In genomic region chr1:201718346-201719202, GRCh38 we compare ENCODE assay signal across 8 cellular contexts.
DNase-seq lines count a peak whose midpoint lies in the region; ATAC-seq and TF ChIP-seq lines count a peak whose summit lies in the region.

No MANE protein-coding gene starts in this region.

- H3K36me3 ChIP-seq in fibroblast of lung (ENCODE audit: control insufficient read depth, insufficient read depth, low read length): peaks cover 23% of the 10 kb centered on the region

- no peak for TF ChIP-seq CTCF in fibroblast of lung (conservative IDR thresholded peaks at IDR 0.05 in 1 of 2, IDR thresholded peaks at IDR 0.05 in 1 of 2; ENCODE audit: low read depth in 1 of 2, low read length in 2 of 2)

- no peak overlapping the region for H3K4me2 ChIP-seq in fibroblast of lung (ENCODE audit: extremely low read depth, insufficient read depth, low read length)

- peak overlapping the region; percentile 66 for H3K27ac ChIP-seq in fibroblast of lung (ENCODE audit: insufficient read depth, low read length)

- DNase-seq in AG08396 (ENCODE audit: low spot score) (peak; percentile 55), NCI-H226 (peak; percentile 14), fibroblast of lung (ENCODE audit: low read depth in 2 of 2) (no peak), putamen (ENCODE audit: low spot score) (peak; percentile 78), cerebellum (ENCODE audit: low spot score) (no peak), activated T-cell treated with anti-CD3 and anti-CD28 coated beads for 4 hours (no peak)
- no peak for DNase-seq in stimulated activated naive CD4-positive, alpha-beta T cell (lab: John Stamatoyannopoulos, UW)

- peaks cover 80% of the 10 kb centered on the region for H3K79me2 ChIP-seq in fibroblast of lung (ENCODE audit: control insufficient read depth, insufficient read depth, low read length)

- no peak overlapping the region for H2AFZ ChIP-seq in fibroblast of lung (ENCODE audit: low read length)

- H4K20me1 ChIP-seq in fibroblast of lung (ENCODE audit: control insufficient read depth, extremely low read depth, insufficient read depth, low read length): no peaks in the 10 kb centered on the region

- no peak for ATAC-seq in HG03108 (IDR thresholded peaks at IDR 0.05; ENCODE audit: unreplicated experiment)

- no peak overlapping the region for H3K4me3 ChIP-seq in fibroblast of lung (replicated peaks in 1 of 4; ENCODE audit: control extremely low read depth in 1 of 4, insufficient read depth in 1 of 4, low read depth in 3 of 4, low read length in 4 of 4)

- no peaks in the 10 kb centered on the region for H3K27me3 ChIP-seq in fibroblast of lung (ENCODE audit: control insufficient read depth, insufficient read depth, low read length)

- H3K9me3 ChIP-seq in fibroblast of lung (ENCODE audit: control insufficient read depth, insufficient read depth, low read depth, low read length): no peaks in the 10 kb centered on the region

- no peak overlapping the region for H3K9ac ChIP-seq in fibroblast of lung (ENCODE audit: insufficient read depth, low read length)

- peaks cover 57% of the 10 kb centered on the region for H3K4me1 ChIP-seq in fibroblast of lung (ENCODE audit: control insufficient read depth, extremely low read depth, insufficient read depth, low read length)

Comparison
In these comparisons a context has a peak if more than half of its experiments do, and no peak if none do; other contexts are left out.
1. DNase-seq: peak in AG08396 (single experiment), NCI-H226 (single experiment) and putamen (single experiment); none in fibroblast of lung (0 of 2), stimulated activated naive CD4-positive, alpha-beta T cell (0 of 6), cerebellum (single experiment) and activated T-cell treated with anti-CD3 and anti-CD28 coated beads for 4 hours (single experiment).